Comparison of ENCODE assay signal across 8 cellular contexts in genomic region chr16:2022723-2023097, GRCh38. TPM values are rescaled to one million over a fixed set of nuclear protein-coding genes. Genes with fewer than 3 reads are reported as not detected.
DNase-seq lines count a peak whose midpoint lies in the region; ATAC-seq, FAIRE-seq and TF ChIP-seq lines count a peak whose summit lies in the region.

No MANE protein-coding gene starts in this region.

- H3K27ac ChIP-seq in A549 (peak overlapping the region; percentile 89 to 97), SJSA1 (no peak overlapping the region), endothelial cell of umbilical vein (ENCODE audit: insufficient read depth, low read depth, low read length) (no peak overlapping the region)

- H3K9me3 ChIP-seq in A549 (no peaks in the 10 kb centered on the region), SJSA1 (replicated peaks) (no peaks in the 10 kb centered on the region), endothelial cell of umbilical vein (replicated peaks; ENCODE audit: control insufficient read depth, insufficient read depth, low read length) (no peaks in the 10 kb centered on the region)

- no peaks in the 10 kb centered on the region for H3K36me3 ChIP-seq in SJSA1
- no peaks in the 10 kb centered on the region for H3K36me3 ChIP-seq in endothelial cell of umbilical vein (ENCODE audit: control insufficient read depth in 2 of 2, extremely low read depth in 1 of 2, insufficient read depth in 2 of 2, low read length in 2 of 2)

- no peak for TF ChIP-seq POLR2A in A549 (IDR thresholded peaks at IDR 0.05; ENCODE audit: low read length)
- TF ChIP-seq POLR2A in endothelial cell of umbilical vein (IDR thresholded peaks at IDR 0.05; ENCODE audit: low read depth, low read length) = no peak

- H3K27me3 Mint-ChIP-seq in neural crest cell (ENCODE audit: low read depth) = peaks cover 68% of the 10 kb centered on the region

- peaks cover 31% of the 10 kb centered on the region for H3K4me1 ChIP-seq in A549
- H3K4me1 ChIP-seq in SJSA1 (replicated peaks) = peaks cover 44% of the 10 kb centered on the region
- H3K4me1 ChIP-seq in endothelial cell of umbilical vein (ENCODE audit: control insufficient read depth, extremely low read depth, insufficient read depth, low read length) = peaks cover 21% of the 10 kb centered on the region

- H3K27me3 ChIP-seq in SJSA1 (replicated peaks) (peaks cover 24% of the 10 kb centered on the region), endothelial cell of umbilical vein (ENCODE audit: control insufficient read depth in 2 of 2, insufficient read depth in 2 of 2, low read length in 2 of 2) (peaks cover 4 to 11% of the 10 kb centered on the region in 2 experiments)

- ATAC-seq in A549 = peak; percentile 68 to 84
- ATAC-seq in GM19035 (IDR thresholded peaks at IDR 0.05; ENCODE audit: unreplicated experiment) = peak; percentile 27
- ATAC-seq in HG02763 (IDR thresholded peaks at IDR 0.05; ENCODE audit: unreplicated experiment) = no peak
- ATAC-seq in HG03095 (IDR thresholded peaks at IDR 0.05; ENCODE audit: unreplicated experiment) = no peak

- 3% methylated on average over 10 of the region's 14 CpGs for WGBS in A549 (ENCODE audit: missing lambda C conversion rate)

- TF ChIP-seq CTCF in A549 (IDR thresholded peaks at IDR 0.05) (no peak), endothelial cell of umbilical vein (IDR thresholded peaks at IDR 0.05; ENCODE audit: extremely low read depth in 1 of 2, insufficient read depth in 1 of 2, low read depth in 1 of 2, low read length in 2 of 2) (no peak), neural crest cell (conservative IDR thresholded peaks at IDR 0.05) (no peak)

- TF ChIP-seq RAD21 in A549 (conservative IDR thresholded peaks at IDR 0.05 in 1 of 2, IDR thresholded peaks at IDR 0.05 in 1 of 2) = no peak

- peak overlapping the region; percentile 92 for H3K4me2 ChIP-seq in A549
- peak overlapping the region; percentile 52 for H3K4me2 ChIP-seq in endothelial cell of umbilical vein (ENCODE audit: insufficient read depth, low read length)

- DNase-seq in A549 (ENCODE audit: low read depth in 1 of 2, low spot score in 1 of 2) (peak; percentile 84 to 89), SJSA1 (ENCODE audit: low read depth in 1 of 2, low spot score in 2 of 2) (peak in 1 of 2 experiments; percentile 72), endothelial cell of umbilical vein (ENCODE audit: low read depth, low spot score) (no peak), neural crest cell (ENCODE audit: low read depth, low spot score) (no peak), GM03348 (ENCODE audit: low spot score) (no peak)

- H3K4me3 ChIP-seq in A549 (peak overlapping the region; percentile 34), SJSA1 (peak overlapping the region; percentile 14), endothelial cell of umbilical vein (replicated peaks in 1 of 3; ENCODE audit: insufficient read depth in 1 of 3, low read depth in 1 of 3, low read length in 3 of 3) (peak overlapping the region in 2 of 3 experiments; percentile 20 to 24)

- intact Hi-C loops in endothelial cell of umbilical vein (cut with micrococcal nuclease) = loop anchor here (1.0 to 2.0 kb wide), 4 partner anchors 24 to 118 kb away; partner anchors contain the start of genes NTHL1 and TSC2

- no peak for TF ChIP-seq EP300 in A549 (IDR thresholded peaks at IDR 0.05)

- no peak overlapping the region for H3K27ac Mint-ChIP-seq in neural crest cell (ENCODE audit: unreplicated experiment)

- H2AFZ ChIP-seq in endothelial cell of umbilical vein (ENCODE audit: low read depth, low read length) = peak overlapping the region; percentile 93

- FAIRE-seq in A549 (lab: Jason Lieb, UNC) (no peak), endothelial cell of umbilical vein (lab: Jason Lieb, UNC) (no peak)

- CTCF ChIA-PET in A549 (lab: Yijun Ruan, JAX) (interaction anchor here (0.5 to 7.8 kb wide), 37 partner anchors 10 to 925 kb away, joined by 3 to 117 read pairs (median 4); partner anchors contain the start of genes ECI1, NTHL1, PKD1 and TRAF7), endothelial cell of umbilical vein (lab: Charles Lee) (interaction anchor here (0.6 to 8.9 kb wide), 33 partner anchors 10 to 252 kb away, joined by 3 to 137 read pairs (median 5); partner anchors contain the start of genes ECI1, GFER, NTHL1 and PKD1)

- H3K9me1 ChIP-seq in endothelial cell of umbilical vein (replicated peaks; ENCODE audit: control insufficient read depth, extremely low read depth, insufficient read depth, low read length) = no peaks in the 10 kb centered on the region

- H3K36me3 Mint-ChIP-seq in neural crest cell (ENCODE audit: low read depth) = no peaks in the 10 kb centered on the region

- H3K79me2 ChIP-seq in endothelial cell of umbilical vein (ENCODE audit: control insufficient read depth, insufficient read depth, low read length) = peaks cover 4% of the 10 kb centered on the region

- H3K9ac ChIP-seq in endothelial cell of umbilical vein (replicated peaks; ENCODE audit: extremely low read depth, insufficient read depth, low read length) = no peak overlapping the region

- dilution Hi-C loops in endothelial cell of umbilical vein (cut with MboI; ENCODE audit: extremely low pct_ligation_motif_present, low sequenced_read_pairs) = no loop called here

- no TSS peak for BruUV-seq in endothelial cell of umbilical vein (replicated peaks; lab: Mats Ljungman, UMichigan)

- H3K9me3 Mint-ChIP-seq in neural crest cell = no peaks in the 10 kb centered on the region

- no peaks in the 10 kb centered on the region for H4K20me1 ChIP-seq in endothelial cell of umbilical vein (replicated peaks; ENCODE audit: control insufficient read depth, extremely low read depth, insufficient read depth, low read length)

- peaks cover 26% of the 10 kb centered on the region for H3K4me1 Mint-ChIP-seq in neural crest cell

- POLR2A ChIA-PET in A549 (lab: Yijun Ruan, JAX) (interaction anchor here (0.7 to 2.7 kb wide), 4 partner anchors 58 to 133 kb away, joined by 3 to 19 read pairs (median 4); partner anchors contain the start of genes RPS2 and TRAF7), endothelial cell of umbilical vein (lab: Charles Lee) (interaction anchor here (3.1 kb wide), 1 partner anchor 132 kb away, joined by 20 read pairs; the partner anchor contains the start of gene TRAF7)

- peak overlapping the region; percentile 69 for H3K4me3 Mint-ChIP-seq in neural crest cell

RNA-seq across cellular contexts. Expression of gene NPW, which starts 3.1 kb away (rescaled TPM):
- polyA plus RNA-seq in A549 (2011; rRNA removed) (0.13 and 0.26 TPM in 2 replicates), A549 (2017; fragmentation: RNase III; extraction: RNeasy Plus Mini Kit Qiagen cat#74134 plus additional on column Dnase treatment) (1.0 to 1.6 TPM (median 1.2 TPM) in 3 replicates), endothelial cell of umbilical vein (0.84 and 1.8 TPM in 2 replicates)
- 0.83 and 1.2 TPM in 2 replicates for polyA plus RNA-seq in A549 (2012; cell fraction: cytosol; rRNA removed)
- 7.5 and 11.1 TPM in 2 replicates for polyA plus RNA-seq in A549 (2012; cell fraction: nucleus; rRNA removed)
- not detected in 2 replicates for polyA minus RNA-seq in A549 (2011; rRNA and poly(A)+ RNA removed)
- total RNA-seq in SJSA1 (2014; rRNA removed; shearing (Covaris generic)) = not detected in 2 replicates
- total RNA-seq in endothelial cell of umbilical vein (3.3 and 3.9 TPM in 2 replicates), neural crest cell (0.82 and 1.3 TPM in 2 replicates)
- 0.52 and 1.2 TPM in 2 replicates for polyA plus RNA-seq in endothelial cell of umbilical vein (2011; cell fraction: cytosol; rRNA removed)
- 0.25 and 0.93 TPM in 2 replicates for polyA plus RNA-seq in endothelial cell of umbilical vein (2011; cell fraction: nucleus; rRNA removed)
- 1.4 and 6.4 TPM in 2 replicates for polyA plus RNA-seq in endothelial cell of umbilical vein (2012)
- not detected in 2 replicates for polyA minus RNA-seq in endothelial cell of umbilical vein
- polyA minus RNA-seq in endothelial cell of umbilical vein (2011; cell fraction: cytosol; rRNA and poly(A)+ RNA removed) = 2.8 TPM
- not detected in 2 replicates for polyA minus RNA-seq in endothelial cell of umbilical vein (2011; cell fraction: nucleus; rRNA and poly(A)+ RNA removed)

RNA-seq across cellular contexts. Expression of gene NHERF2, which starts 4.0 kb away (rescaled TPM):
- polyA plus RNA-seq in A549 (2011; rRNA removed) = 33.1 and 35.0 TPM in 2 replicates
- polyA plus RNA-seq in A549 (2012; cell fraction: cytosol; rRNA removed) = 72.4 and 90.6 TPM in 2 replicates
- polyA plus RNA-seq in A549 (2012; cell fraction: nucleus; rRNA removed) = 67.1 and 86.4 TPM in 2 replicates
- 27.3 to 32.3 TPM (median 31.0 TPM) in 3 replicates for polyA plus RNA-seq in A549 (2017; fragmentation: RNase III; extraction: RNeasy Plus Mini Kit Qiagen cat#74134 plus additional on column Dnase treatment)
- polyA minus RNA-seq in A549 (2011; rRNA and poly(A)+ RNA removed) = 9.9 and 14.4 TPM in 2 replicates
- 50.2 and 57.3 TPM in 2 replicates for total RNA-seq in SJSA1 (2014; rRNA removed; shearing (Covaris generic))
- 71.2 and 77.7 TPM in 2 replicates for total RNA-seq in endothelial cell of umbilical vein
- polyA plus RNA-seq in endothelial cell of umbilical vein = 65.2 and 84.5 TPM in 2 replicates
- polyA plus RNA-seq in endothelial cell of umbilical vein (2011; cell fraction: cytosol; rRNA removed) = 58.9 and 90.9 TPM in 2 replicates
- 39.6 and 43.1 TPM in 2 replicates for polyA plus RNA-seq in endothelial cell of umbilical vein (2011; cell fraction: nucleus; rRNA removed)
- 52.8 and 76.0 TPM in 2 replicates for polyA plus RNA-seq in endothelial cell of umbilical vein (2012)
- polyA minus RNA-seq in endothelial cell of umbilical vein = 15.6 and 18.8 TPM in 2 replicates
- polyA minus RNA-seq in endothelial cell of umbilical vein (2011; cell fraction: cytosol; rRNA and poly(A)+ RNA removed) = 14.8 TPM
- polyA minus RNA-seq in endothelial cell of umbilical vein (2011; cell fraction: nucleus; rRNA and poly(A)+ RNA removed) = 5.5 and 15.8 TPM in 2 replicates
- total RNA-seq in neural crest cell = 7.6 and 8.1 TPM in 2 replicates

RNA-seq across cellular contexts. Expression of gene ZNF598, which starts 13.1 kb away (rescaled TPM):
- polyA plus RNA-seq in A549 (2011; rRNA removed) (15.3 and 17.7 TPM in 2 replicates), A549 (2017; fragmentation: RNase III; extraction: RNeasy Plus Mini Kit Qiagen cat#74134 plus additional on column Dnase treatment) (32.7 to 35.0 TPM (median 33.8 TPM) in 3 replicates), endothelial cell of umbilical vein (43.3 TPM in 2 replicates)
- polyA plus RNA-seq in A549 (2012; cell fraction: cytosol; rRNA removed) = 52.2 and 62.7 TPM in 2 replicates
- polyA plus RNA-seq in A549 (2012; cell fraction: nucleus; rRNA removed) = 120 and 183 TPM in 2 replicates
- polyA minus RNA-seq in A549 (2011; rRNA and poly(A)+ RNA removed) = 12.7 and 17.2 TPM in 2 replicates
- total RNA-seq in SJSA1 (2014; rRNA removed; shearing (Covaris generic)) = 13.5 and 20.4 TPM in 2 replicates
- total RNA-seq in endothelial cell of umbilical vein (60.5 and 67.0 TPM in 2 replicates), neural crest cell (55.7 and 62.5 TPM in 2 replicates)
- polyA plus RNA-seq in endothelial cell of umbilical vein (2011; cell fraction: cytosol; rRNA removed) = 32.2 and 43.0 TPM in 2 replicates
- 96.3 and 100.0 TPM in 2 replicates for polyA plus RNA-seq in endothelial cell of umbilical vein (2011; cell fraction: nucleus; rRNA removed)
- 25.3 and 32.2 TPM in 2 replicates for polyA plus RNA-seq in endothelial cell of umbilical vein (2012)
- polyA minus RNA-seq in endothelial cell of umbilical vein = 14.8 and 20.7 TPM in 2 replicates
- 70.3 TPM for polyA minus RNA-seq in endothelial cell of umbilical vein (2011; cell fraction: cytosol; rRNA and poly(A)+ RNA removed)
- polyA minus RNA-seq in endothelial cell of umbilical vein (2011; cell fraction: nucleus; rRNA and poly(A)+ RNA removed) = 13.4 and 28.0 TPM in 2 replicates

RNA-seq across cellular contexts. Expression of gene NTHL1, which starts 24.9 kb away (rescaled TPM):
- polyA plus RNA-seq in A549 (2011; rRNA removed) (28.8 and 34.8 TPM in 2 replicates), A549 (2017; fragmentation: RNase III; extraction: RNeasy Plus Mini Kit Qiagen cat#74134 plus additional on column Dnase treatment) (41.4 to 42.3 TPM (median 42.1 TPM) in 3 replicates), endothelial cell of umbilical vein (65.8 and 77.9 TPM in 2 replicates)
- 132 and 135 TPM in 2 replicates for polyA plus RNA-seq in A549 (2012; cell fraction: cytosol; rRNA removed)
- polyA plus RNA-seq in A549 (2012; cell fraction: nucleus; rRNA removed) = 134 and 191 TPM in 2 replicates
- polyA minus RNA-seq in A549 (2011; rRNA and poly(A)+ RNA removed) = 8.9 and 13.9 TPM in 2 replicates
- total RNA-seq in SJSA1 (2014; rRNA removed; shearing (Covaris generic)) = 33.9 and 59.3 TPM in 2 replicates
- total RNA-seq in endothelial cell of umbilical vein (35.3 and 39.8 TPM in 2 replicates), neural crest cell (50.7 and 51.9 TPM in 2 replicates)
- polyA plus RNA-seq in endothelial cell of umbilical vein (2011; cell fraction: cytosol; rRNA removed) = 37.7 and 43.7 TPM in 2 replicates
- polyA plus RNA-seq in endothelial cell of umbilical vein (2011; cell fraction: nucleus; rRNA removed) = 25.9 and 27.0 TPM in 2 replicates
- polyA plus RNA-seq in endothelial cell of umbilical vein (2012) = 23.6 and 24.8 TPM in 2 replicates
- 12.8 and 14.7 TPM in 2 replicates for polyA minus RNA-seq in endothelial cell of umbilical vein
- 38.5 TPM for polyA minus RNA-seq in endothelial cell of umbilical vein (2011; cell fraction: cytosol; rRNA and poly(A)+ RNA removed)
- 3.6 and 5.4 TPM in 2 replicates for polyA minus RNA-seq in endothelial cell of umbilical vein (2011; cell fraction: nucleus; rRNA and poly(A)+ RNA removed)

RNA-seq across cellular contexts. Expression of gene TSC2, which starts 25.1 kb away (rescaled TPM):
- polyA plus RNA-seq in A549 (2011; rRNA removed) (32.6 and 41.7 TPM in 2 replicates), A549 (2017; fragmentation: RNase III; extraction: RNeasy Plus Mini Kit Qiagen cat#74134 plus additional on column Dnase treatment) (42.0 to 47.3 TPM (median 45.1 TPM) in 3 replicates), endothelial cell of umbilical vein (87.9 and 116 TPM in 2 replicates)
- polyA plus RNA-seq in A549 (2012; cell fraction: cytosol; rRNA removed) = 74.0 and 77.7 TPM in 2 replicates
- 311 and 430 TPM in 2 replicates for polyA plus RNA-seq in A549 (2012; cell fraction: nucleus; rRNA removed)
- 80.5 and 91.2 TPM in 2 replicates for polyA minus RNA-seq in A549 (2011; rRNA and poly(A)+ RNA removed)
- total RNA-seq in SJSA1 (2014; rRNA removed; shearing (Covaris generic)) = 36.9 and 51.9 TPM in 2 replicates
- total RNA-seq in endothelial cell of umbilical vein (144 TPM in 2 replicates), neural crest cell (175 and 180 TPM in 2 replicates)
- polyA plus RNA-seq in endothelial cell of umbilical vein (2011; cell fraction: cytosol; rRNA removed) = 57.9 and 64.6 TPM in 2 replicates
- polyA plus RNA-seq in endothelial cell of umbilical vein (2011; cell fraction: nucleus; rRNA removed) = 290 and 403 TPM in 2 replicates
- polyA plus RNA-seq in endothelial cell of umbilical vein (2012) = 86.6 and 96.4 TPM in 2 replicates
- 130 and 144 TPM in 2 replicates for polyA minus RNA-seq in endothelial cell of umbilical vein
- polyA minus RNA-seq in endothelial cell of umbilical vein (2011; cell fraction: cytosol; rRNA and poly(A)+ RNA removed) = 50.8 TPM
- 109 and 176 TPM in 2 replicates for polyA minus RNA-seq in endothelial cell of umbilical vein (2011; cell fraction: nucleus; rRNA and poly(A)+ RNA removed)

Comparison
In these comparisons a context has a peak if more than half of its experiments do, and no peak if none do; other contexts are left out.
1. ATAC-seq: peak in A549 (2 of 2) and GM19035 (single experiment); none in HG02763 (single experiment) and HG03095 (single experiment).
2. DNase-seq: peak in A549 (2 of 2); none in endothelial cell of umbilical vein (single experiment), neural crest cell (single experiment) and GM03348 (single experiment).
3. H3K27ac ChIP-seq: peak in A549 (2 of 2); none in SJSA1 (single experiment) and endothelial cell of umbilical vein (single experiment).
4. Peak in every context shown above with its lines, with median percentiles within 50 percentile points of each other: H3K4me3 ChIP-seq.